In the genomic region with DNA sequence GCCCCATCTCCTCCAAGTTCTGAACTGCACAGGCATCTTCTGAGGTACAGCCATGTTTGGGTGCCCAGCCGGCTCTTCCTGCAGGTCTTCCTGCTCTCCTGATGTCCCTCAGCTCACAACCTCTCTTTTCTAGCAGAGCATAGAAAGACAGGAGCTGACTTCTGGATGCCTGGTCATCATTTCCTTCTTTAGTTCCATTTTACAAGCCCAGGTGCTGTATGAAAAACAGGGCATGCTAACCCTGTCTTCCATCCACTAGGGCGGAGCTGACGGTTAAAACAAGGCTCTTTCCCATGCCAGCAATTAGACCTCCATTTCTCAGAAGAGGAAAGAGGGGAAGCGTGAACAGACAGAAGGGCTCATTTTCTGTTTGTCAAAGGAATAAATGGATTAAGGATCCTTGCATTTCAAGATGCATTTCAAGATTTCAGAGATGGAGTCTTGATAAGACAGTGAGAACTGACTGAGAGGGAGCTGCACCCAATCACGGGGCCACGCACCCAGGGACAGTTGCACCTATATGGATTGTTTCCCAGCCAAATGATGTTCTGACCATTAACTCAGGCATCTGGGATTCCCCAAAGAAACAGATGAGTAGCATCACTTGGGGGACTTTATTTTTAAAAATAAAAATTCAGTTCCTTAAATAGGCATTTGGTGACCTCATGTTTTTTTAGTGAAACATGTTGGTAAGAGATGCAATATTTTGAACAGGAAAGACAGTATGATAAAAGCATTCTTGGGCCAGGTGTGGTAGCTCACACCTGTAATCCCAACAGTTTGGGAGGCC, we compare ENCODE assay signal across 20 cellular contexts.
"Had no signal": no experiment of that assay in that cellular context is flagged by ENCODE, and none has a peak within 500 bp of the region (broad histone marks: within the 10 kb centered on the region; RNA-seq: fewer than 3 reads in every experiment).

No MANE protein-coding gene starts in this region.

- H3K27ac ChIP-seq: epithelial cell of prostate, gastrocnemius medialis, heart left ventricle, neural progenitor cell, ovary, stomach, thoracic aorta, uterus had no signal

- H3K36me3 ChIP-seq: gastrocnemius medialis, heart left ventricle, neural progenitor cell, ovary, stomach, thoracic aorta, uterus had no signal

- H3K9me3 ChIP-seq: gastrocnemius medialis, heart left ventricle, ovary, stomach, thoracic aorta, uterus had no signal

- H3K27ac Mint-ChIP-seq: activated naive CD4-positive, alpha-beta T cell treated with anti-CD3 and anti-CD28 coated beads for 36 hours; activated naive CD8-positive, alpha-beta T cell treated with anti-CD3 and anti-CD28 coated beads, Interleukin-2, amount 50 U/mL, for 24 hours; effector memory CD8-positive, alpha-beta T cell; immature natural killer cell; neural progenitor cell had no signal

- ATAC-seq: activated CD4-positive, CD25-positive, alpha-beta regulatory T cell treated with anti-CD3 and anti-CD28 coated beads, Interleukin-2, amount 50 U/mL, for 24 hours; activated naive CD8-positive, alpha-beta T cell treated with anti-CD3 and anti-CD28 coated beads, Interleukin-2, amount 50 U/mL, for 24 hours; effector memory CD8-positive, alpha-beta T cell; gastrocnemius medialis; heart left ventricle; left cardiac atrium; sciatic nerve had no signal

- H3K27me3 ChIP-seq: gastrocnemius medialis, heart left ventricle, neural progenitor cell, ovary, stomach, uterus had no signal

- H3K4me3 ChIP-seq: gastrocnemius medialis, heart left ventricle, lung, neural progenitor cell, ovary, stomach, thoracic aorta, uterus had no signal

- H3K9me3 Mint-ChIP-seq: activated naive CD4-positive, alpha-beta T cell treated with anti-CD3 and anti-CD28 coated beads for 36 hours; activated naive CD8-positive, alpha-beta T cell treated with anti-CD3 and anti-CD28 coated beads, Interleukin-2, amount 50 U/mL, for 24 hours; effector memory CD8-positive, alpha-beta T cell; immature natural killer cell; neural progenitor cell had no signal

- H2AFZ ChIP-seq: neural progenitor cell had no signal

- H3K9ac ChIP-seq: neural progenitor cell had no signal

- DNase-seq: activated CD4-positive, alpha-beta T cell treated with anti-CD3 and anti-CD28 coated beads, Interleukin-2, amount 50 U/mL, for 1 hour; activated naive CD4-positive, alpha-beta T cell treated with anti-CD3 and anti-CD28 coated beads for 36 hours; activated naive CD8-positive, alpha-beta T cell treated with anti-CD3 and anti-CD28 coated beads, Interleukin-2, amount 50 U/mL, for 24 hours; activated T-cell treated with anti-CD3 and anti-CD28 coated beads for 4 hours; aorta; effector memory CD8-positive, alpha-beta T cell; gastrocnemius medialis; heart left ventricle; immature natural killer cell; left cardiac atrium; ovary; stomach; T1000; uterus had no signal

- H3K4me2 ChIP-seq: neural progenitor cell had no signal

- H3K4me1 Mint-ChIP-seq: neural progenitor cell had no signal

- H3K4me3 Mint-ChIP-seq: activated naive CD4-positive, alpha-beta T cell treated with anti-CD3 and anti-CD28 coated beads for 36 hours; activated naive CD8-positive, alpha-beta T cell treated with anti-CD3 and anti-CD28 coated beads, Interleukin-2, amount 50 U/mL, for 24 hours; effector memory CD8-positive, alpha-beta T cell; immature natural killer cell; neural progenitor cell had no signal

- H3K4me1 ChIP-seq: neural progenitor cell, uterus had no signal

- H3K36me3 Mint-ChIP-seq: neural progenitor cell had no signal
